In the genomic region with DNA sequence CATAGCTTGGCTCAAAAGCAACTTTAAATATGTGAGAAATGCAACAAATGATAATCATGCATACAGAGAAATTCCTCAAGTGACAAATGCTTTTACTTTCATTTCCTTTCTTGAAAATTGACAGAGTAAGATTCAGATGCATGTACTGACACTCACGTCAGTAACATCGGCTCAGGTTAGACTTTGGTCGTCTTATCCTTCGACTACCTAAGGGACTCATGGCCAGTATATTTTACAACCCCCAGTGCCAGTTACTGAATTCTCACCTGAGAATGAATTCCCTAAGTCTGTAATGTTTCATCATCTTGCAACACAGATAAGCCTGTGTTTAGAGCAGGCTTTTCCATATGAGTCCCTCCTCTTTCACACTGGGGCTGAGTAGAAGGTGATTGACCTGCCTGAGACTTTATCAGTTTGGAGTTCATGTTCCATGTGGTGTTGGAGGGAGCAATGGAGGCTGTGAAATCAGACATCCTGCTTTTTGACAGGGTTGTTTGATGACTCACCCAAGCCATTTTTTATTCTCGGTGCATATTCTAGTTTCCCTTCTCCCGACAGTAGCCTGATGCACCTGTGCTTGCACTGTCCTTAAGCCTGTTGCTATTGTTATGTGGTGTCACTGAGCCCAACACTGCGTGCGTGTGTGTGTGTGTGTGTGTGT, we compare ENCODE assay signal across 9 cellular contexts. TPM values are rescaled to one million over a fixed set of nuclear protein-coding genes. Genes with fewer than 3 reads are reported as not detected.
A peak's percentile ranks its signal among the peaks of the same experiment; 100 is the strongest.
DNase-seq lines count a peak whose midpoint lies in the region; ATAC-seq, FAIRE-seq and TF ChIP-seq lines count a peak whose summit lies in the region.
"Had no signal": no experiment of that assay in that cellular context is flagged by ENCODE, and none has a peak within 500 bp of the region (broad histone marks: within the 10 kb centered on the region; RNA-seq: fewer than 3 reads in every experiment).

No MANE protein-coding gene starts in this region.

- peak overlapping the region; percentile 59 to 91 (median 90) for H3K27ac Mint-ChIP-seq in IgD-negative memory B cell

- H3K4me3 ChIP-seq in K562: no peak overlapping the region
- H3K4me3 ChIP-seq in rectal smooth muscle tissue (ENCODE audit: low read length): peak overlapping the region; percentile 30
- H3K4me3 ChIP-seq in dorsolateral prefrontal cortex: peak overlapping the region in 2 of 59 donors; percentile 7 to 23

- H3K27me3 ChIP-seq in K562 (ENCODE audit: control insufficient read depth in 2 of 2, insufficient read depth in 2 of 2, low read length in 2 of 2) (no peaks in the 10 kb centered on the region), rectal smooth muscle tissue (ENCODE audit: control insufficient read depth, insufficient read depth, low read length) (no peaks in the 10 kb centered on the region), dorsolateral prefrontal cortex (no peaks in the 10 kb centered on the region)

- H3K9me1 ChIP-seq in K562 (ENCODE audit: control insufficient read depth, insufficient read depth, low read length): no peaks in the 10 kb centered on the region

- H3K36me3 ChIP-seq in K562 (ENCODE audit: control insufficient read depth, insufficient read depth, low read length): no peaks in the 10 kb centered on the region
- no peaks in the 10 kb centered on the region for H3K36me3 ChIP-seq in rectal smooth muscle tissue (ENCODE audit: control insufficient read depth, insufficient read depth, low read length)

- peak overlapping the region; percentile 50 for H3K4me2 ChIP-seq in K562 (ENCODE audit: insufficient read depth, low read length)

- peaks cover 1 to 23% (median 6%) of the 10 kb centered on the region in 3 donors for H3K9me3 Mint-ChIP-seq in IgD-negative memory B cell

- FAIRE-seq in K562 (lab: Jason Lieb, UNC): peak; percentile 86

- peak; percentile 49 for ATAC-seq in GM21515 (IDR thresholded peaks at IDR 0.05; ENCODE audit: unreplicated experiment)
- peak; percentile 91 for ATAC-seq in K562

- H3K36me3 Mint-ChIP-seq in IgD-negative memory B cell: peaks cover 3% of the 10 kb centered on the region

- 0 out of 2 replicates have a peak, but pooled peaks cover 2% of the 10 kb centered on the region for H3K9me3 ChIP-seq in K562 (replicated peaks; ENCODE audit: control insufficient read depth, insufficient read depth, low read depth, low read length)

- H3K4me1 ChIP-seq in K562 (replicated peaks in 1 of 2; ENCODE audit: control insufficient read depth in 2 of 2, insufficient read depth in 2 of 2, low read length in 2 of 2) (peaks cover 0 to 11% of the 10 kb centered on the region in 2 experiments; a peak in 3 of 5 replicates), rectal smooth muscle tissue (ENCODE audit: control insufficient read depth, insufficient read depth, low read length) (no peaks in the 10 kb centered on the region)

- BruUV-seq in K562 (replicated peaks; lab: Mats Ljungman, UMichigan): no TSS peak

- H3K27me3 Mint-ChIP-seq in IgD-negative memory B cell: no peaks in the 10 kb centered on the region

- TF ChIP-seq POLR2A in K562 (conservative IDR thresholded peaks at IDR 0.05): no peak

- peak overlapping the region; percentile 49; the same call in 2 of the 3 replicates for H3K27ac ChIP-seq in K562 (ENCODE audit: extremely low read depth, low read depth, low read length)
- H3K27ac ChIP-seq in rectal smooth muscle tissue (ENCODE audit: low read depth, low read length): no peak overlapping the region
- peak overlapping the region in 1 of 59 donors; percentile 11 for H3K27ac ChIP-seq in dorsolateral prefrontal cortex

- no peaks in the 10 kb centered on the region for H3K79me2 ChIP-seq in K562 (ENCODE audit: control insufficient read depth, insufficient read depth, low read length)

- H3K4me1 Mint-ChIP-seq in IgD-negative memory B cell: peaks cover 26 to 36% (median 34%) of the 10 kb centered on the region in 3 donors

- peak; percentile 36; the same call in 1 of the 2 replicates for TF ChIP-seq EP300 in K562 (IDR thresholded peaks at IDR 0.05; ENCODE audit: low read length)

- no peak overlapping the region for H3K9ac ChIP-seq in K562 (ENCODE audit: insufficient read depth in 1 of 2, low read depth in 2 of 2, low read length in 2 of 2)
- no peak overlapping the region for H3K9ac ChIP-seq in rectal smooth muscle tissue (ENCODE audit: low read length)

- H2AFZ ChIP-seq in K562 (ENCODE audit: low read depth, low read length): peak overlapping the region; percentile 54

- TF ChIP-seq RAD21 in K562 (CRISPR knock-in tag; conservative IDR thresholded peaks at IDR 0.05 in 1 of 2, IDR thresholded peaks at IDR 0.05 in 1 of 2): 0 out of 4 replicates have a peak, but pooled peaks of 1 of the 2 experiments have one; percentile 3

- peak overlapping the region; percentile 65 to 91 (median 82) for H3K4me3 Mint-ChIP-seq in IgD-negative memory B cell

- POLR2A ChIA-PET in K562 (lab: Yijun Ruan, JAX): no interaction called here

- CTCF ChIA-PET in K562 (lab: Yijun Ruan, JAX; ENCODE audit: low intra/inter-chr PET ratio): no interaction called here

- H4K20me1 ChIP-seq in K562 (replicated peaks; ENCODE audit: control insufficient read depth, insufficient read depth, low read length): no peaks in the 10 kb centered on the region

- 22% methylated on average over 8 of the region's 8 CpGs for WGBS in K562 (ENCODE audit: insufficient coverage, low coverage, missing lambda C conversion rate)

- no peak for TF ChIP-seq CTCF in GM13976 (IDR thresholded peaks at IDR 0.05; ENCODE audit: borderline replicate concordance, control extremely low read depth, extremely low read depth, insufficient read depth, missing control alignments)
- no peak for TF ChIP-seq CTCF in K562 (IDR thresholded peaks at IDR 0.05 in 2 of 3, conservative IDR thresholded peaks at IDR 0.05 in 1 of 3; ENCODE audit: insufficient read depth in 2 of 3, low read depth in 1 of 3, low read length in 3 of 3)
- no peak for TF ChIP-seq CTCF in dorsolateral prefrontal cortex (IDR thresholded peaks at IDR 0.05 in 54 of 56, conservative IDR thresholded peaks at IDR 0.05 in 2 of 56; ENCODE audit: low read depth in 1 of 56, partially characterized antibody in 56 of 56)

- in situ Hi-C loops in GM13976 (cut with MboI; ENCODE audit: low sequenced_read_pairs, unreplicated experiment) (no loop called here), K562 (cut with MboI) (no loop called here)

- intact Hi-C loops in K562 (cut with micrococcal nuclease) (no loop called here), dorsolateral prefrontal cortex (cut with DNase I) (no loop called here)

- DNase-seq in GM13976 (ENCODE audit: low spot score) (peak; percentile 46), K562 (ENCODE audit: extremely low read depth in 1 of 4, low spot score in 3 of 4) (peak; percentile 14 to 71 (median 35)), dorsolateral prefrontal cortex (no peak), NCI-H187 (lab: John Stamatoyannopoulos, UW) (no peak)
- DNase-seq in effector CD8-positive, alpha-beta T cell (lab: John Stamatoyannopoulos, UW): no peak

TF ChIP-seq in K562, 482 proteins besides CTCF, POLR2A, EP300 and RAD21 (continues in another document):
- TF ChIP-seq JUNB (CRISPR knock-in tag; conservative IDR thresholded peaks at IDR 0.05): 0 out of 2 replicates have a peak, but pooled peaks have one; percentile 40
- TF ChIP-seq C11orf30 (IDR thresholded peaks at IDR 0.05; ENCODE audit: low read depth): no peak
- peak; percentile 88 for TF ChIP-seq FOSL1 (tag; conservative IDR thresholded peaks at IDR 0.05)
- peak; percentile 93 for TF ChIP-seq JUND (IDR thresholded peaks at IDR 0.05; ENCODE audit: borderline replicate concordance, low read depth, low read length)
- TF ChIP-seq JUND (tag; IDR thresholded peaks at IDR 0.05; ENCODE audit: borderline replicate concordance, low read depth, low read length): peak; percentile 88; the same call in 2 of the 3 replicates
- peak; percentile 45; the same call in 1 of the 2 replicates for TF ChIP-seq ATF7 (IDR thresholded peaks at IDR 0.05)
- TF ChIP-seq TRIM24 (IDR thresholded peaks at IDR 0.05): peak; percentile 44 to 68; a peak in 3 of 4 replicates
- peak; percentile 73 for TF ChIP-seq MEIS2 (IDR thresholded peaks at IDR 0.05; ENCODE audit: partially characterized antibody)
- TF ChIP-seq NRF1 (conservative IDR thresholded peaks at IDR 0.05 in 1 of 2, IDR thresholded peaks at IDR 0.05 in 1 of 2): peak in 1 of 2 experiments; percentile 30; a peak in 1 of 4 replicates
- TF ChIP-seq EP400 (IDR thresholded peaks at IDR 0.05): peak; percentile 37; the same call in 1 of the 2 replicates
- TF ChIP-seq HDAC1 (IDR thresholded peaks at IDR 0.05): peak in 1 of 2 experiments; percentile 44; a peak in 1 of 4 replicates
- peak; percentile 85 for TF ChIP-seq ZEB2 (IDR thresholded peaks at IDR 0.05)
- TF ChIP-seq EHMT2 (IDR thresholded peaks at IDR 0.05): 0 out of 2 replicates have a peak, but pooled peaks have one; percentile 45
- TF ChIP-seq FOXK2 (conservative IDR thresholded peaks at IDR 0.05 in 1 of 2, IDR thresholded peaks at IDR 0.05 in 1 of 2; ENCODE audit: low read depth in 2 of 2): 0 out of 4 replicates have a peak, but pooled peaks of 1 of the 2 experiments have one; percentile 42
- 0 out of 2 replicates have a peak, but pooled peaks have one; percentile 32 for TF ChIP-seq SMARCE1 (IDR thresholded peaks at IDR 0.05)

RNA-seq across cellular contexts. Expression of a gene that starts 30.5 kb away (rescaled TPM):
- polyA plus RNA-seq in IgD-negative memory B cell: 0.50 TPM
- total RNA-seq in K562 (2011; cell fraction: chromatin; rRNA removed; ENCODE audit: low replicate concordance): 0.79 TPM in 1 of 2 replicates, not detected in the other
- under 0.01 and 0.13 TPM in 2 replicates for total RNA-seq in K562 (2011; cell fraction: nucleolus; rRNA removed)
- total RNA-seq in K562 (2011; cell fraction: nucleoplasm; rRNA removed): 0.07 TPM in 1 of 2 replicates, not detected in the other
- 0.04 TPM in 1 of 2 replicates, not detected in the other for total RNA-seq in K562 (2014; rRNA removed)
- 0.04 and 0.22 TPM in 2 replicates for total RNA-seq in K562 (2014; rRNA removed; fragmentation: Illumina TruSeq; extraction: Trizol)
- total RNA-seq in K562 (2015; rRNA removed; fragmentation: Illumina TruSeq; extraction: Trizol): 0.04 TPM in 1 of 2 replicates, not detected in the other
- 0.20 and 0.22 TPM in 2 replicates for total RNA-seq in K562 (2021)
- polyA plus RNA-seq in K562 (2011; rRNA removed): 0.01 and 0.07 TPM in 2 replicates
- 0.01 and 0.55 TPM in 2 replicates for polyA plus RNA-seq in K562 (2011; cell fraction: cytosol; rRNA removed)
- polyA plus RNA-seq in K562 (2011; cell fraction: nucleus; rRNA removed): 0.04 TPM in 1 of 2 replicates, not detected in the other
- 0.08 TPM in 2 replicates for polyA plus RNA-seq in K562 (2012)
- 0.03 TPM in 1 of 2 replicates, not detected in the other for polyA plus RNA-seq in K562 (2014; fragmentation: Illumina TruSeq; extraction: Trizol)
- not detected for polyA plus RNA-seq in K562 (2014; fragmentation: Nextera tagmentation; extraction: Ambion mirVana)
- 0.01 TPM in 1 of 2 replicates, not detected in the other for polyA plus RNA-seq in K562 (2014; rRNA removed)
- polyA minus RNA-seq in K562 (2011; rRNA and poly(A)+ RNA removed): 0.14 and 0.24 TPM in 2 replicates
- not detected in 2 replicates for polyA minus RNA-seq in K562 (2011; cell fraction: cytosol; rRNA and poly(A)+ RNA removed)
- polyA minus RNA-seq in K562 (2011; cell fraction: nucleus; rRNA and poly(A)+ RNA removed): 0.22 TPM in 1 of 2 replicates, not detected in the other
- total RNA-seq in dorsolateral prefrontal cortex: 10 to 100 TPM in 48 of 120 experiments, 1 to 10 TPM in 72; 4.6 to 17.5 (median 9.2) TPM
- total RNA-seq: T-helper 1 cell treated with Interleukin-12 subunit alpha and Interleukin-12 subunit beta and Interleukin-4 antibody, amounts not matched to agents 30 ng/mL and 1 ng/mL, for 36 hours had no signal

Comparison
In these comparisons a context has a peak if more than half of its experiments do, and no peak if none do; other contexts are left out.
1. DNase-seq: peak in GM13976 (single experiment) and K562 (4 of 4); none in effector CD8-positive, alpha-beta T cell (single experiment), dorsolateral prefrontal cortex (0 of 10) and NCI-H187 (0 of 2).